In genomic region chr6:127515794-127516675, GRCh38 we compare ENCODE assay signal across 1 cellular context.
A peak's percentile ranks its signal among the peaks of the same experiment; 100 is the strongest.
TF ChIP-seq lines count a peak whose summit lies in the region.

No MANE protein-coding gene starts in this region.

TF ChIP-seq in HepG2, 621 proteins besides CTCF, POLR2A, EP300 and RAD21 (continued from another document and continues in another):
- TF ChIP-seq BCL3 (CRISPR knock-in tag; IDR thresholded peaks at IDR 0.05) (peak; percentile 81; the same call in 1 of the 2 replicates), ZNF703 (CRISPR knock-in tag; IDR thresholded peaks at IDR 0.05; ENCODE audit: borderline replicate concordance) (no peak), AFF4 (CRISPR knock-in tag; IDR thresholded peaks at IDR 0.05) (no peak), MLLT10 (CRISPR knock-in tag; IDR thresholded peaks at IDR 0.05) (no peak), MZF1 (CRISPR knock-in tag; IDR thresholded peaks at IDR 0.05; ENCODE audit: borderline replicate concordance) (no peak), FUBP1 (CRISPR knock-in tag; IDR thresholded peaks at IDR 0.05; ENCODE audit: borderline replicate concordance) (no peak), ZNF589 (CRISPR knock-in tag; conservative IDR thresholded peaks at IDR 0.05) (peak; percentile 62; the same call in 1 of the 2 replicates), ZNF772 (CRISPR knock-in tag; IDR thresholded peaks at IDR 0.05) (peak; percentile 80; the same call in 1 of the 2 replicates), ZNF101 (CRISPR knock-in tag; IDR thresholded peaks at IDR 0.05; ENCODE audit: borderline replicate concordance, low read depth) (no peak), ZFP91 (CRISPR knock-in tag; IDR thresholded peaks at IDR 0.05; ENCODE audit: borderline replicate concordance) (peak; percentile 60; the same call in 1 of the 2 replicates), ATF3 (CRISPR knock-in tag; IDR thresholded peaks at IDR 0.05) (no peak), ATAD3A (CRISPR knock-in tag; IDR thresholded peaks at IDR 0.05) (no peak), ZNF740 (CRISPR knock-in tag; IDR thresholded peaks at IDR 0.05) (no peak), ATF1 (CRISPR knock-in tag; IDR thresholded peaks at IDR 0.05) (no peak), TBP (CRISPR knock-in tag; IDR thresholded peaks at IDR 0.05) (no peak), GABPB1 (CRISPR knock-in tag; IDR thresholded peaks at IDR 0.05) (peak; percentile 76; the same call in 1 of the 2 replicates), HMG20B (CRISPR knock-in tag; conservative IDR thresholded peaks at IDR 0.05) (no peak), LBX2 (CRISPR knock-in tag; IDR thresholded peaks at IDR 0.05; ENCODE audit: borderline replicate concordance) (no peak; the same call in 1 of the 2 replicates), GMEB1 (CRISPR knock-in tag; IDR thresholded peaks at IDR 0.05; ENCODE audit: borderline replicate concordance) (no peak), ZNF207 (IDR thresholded peaks at IDR 0.05; ENCODE audit: borderline replicate concordance) (no peak), HDAC6 (IDR thresholded peaks at IDR 0.05; ENCODE audit: low read depth, low read length) (no peak), NPAS2 (CRISPR knock-in tag; IDR thresholded peaks at IDR 0.05; ENCODE audit: borderline replicate concordance) (no peak), HNF4A (CRISPR knock-in tag; IDR thresholded peaks at IDR 0.05) (no peak), ZBTB37 (CRISPR knock-in tag; IDR thresholded peaks at IDR 0.05) (no peak), HCFC1 (IDR thresholded peaks at IDR 0.05; ENCODE audit: low read depth, low read length) (no peak), MAFG (CRISPR knock-in tag; IDR thresholded peaks at IDR 0.05) (no peak), ZNF484 (CRISPR knock-in tag; IDR thresholded peaks at IDR 0.05; ENCODE audit: borderline replicate concordance, low read depth) (no peak), BRD4 (CRISPR knock-in tag; IDR thresholded peaks at IDR 0.05) (no peak), MATR3 (CRISPR knock-in tag; IDR thresholded peaks at IDR 0.05) (no peak), ZNF317 (CRISPR knock-in tag; IDR thresholded peaks at IDR 0.05) (no peak), ZNF232 (CRISPR knock-in tag; IDR thresholded peaks at IDR 0.05; ENCODE audit: borderline replicate concordance) (peak; percentile 42; the same call in 1 of the 2 replicates), CSRNP1 (CRISPR knock-in tag; IDR thresholded peaks at IDR 0.05) (peak; percentile 90), ZNF30 (CRISPR knock-in tag; IDR thresholded peaks at IDR 0.05) (peak; percentile 75; the same call in 1 of the 2 replicates), ZNF777 (CRISPR knock-in tag; IDR thresholded peaks at IDR 0.05) (no peak; the same call in 1 of the 2 replicates), SMAD1 (CRISPR knock-in tag; IDR thresholded peaks at IDR 0.05; ENCODE audit: borderline replicate concordance, low read depth) (no peak), MEF2D (CRISPR knock-in tag; IDR thresholded peaks at IDR 0.05) (no peak), ZNF792 (CRISPR knock-in tag; IDR thresholded peaks at IDR 0.05) (peak; percentile 68; the same call in 1 of the 2 replicates), ZFAT (CRISPR knock-in tag; conservative IDR thresholded peaks at IDR 0.05) (no peak), GTF2F1 (IDR thresholded peaks at IDR 0.05; ENCODE audit: low read length) (no peak), SNAI1 (CRISPR knock-in tag; IDR thresholded peaks at IDR 0.05; ENCODE audit: borderline replicate concordance) (no peak; the same call in 1 of the 2 replicates), ZFX (CRISPR knock-in tag; IDR thresholded peaks at IDR 0.05; ENCODE audit: low read depth) (no peak), SAFB2 (CRISPR knock-in tag; IDR thresholded peaks at IDR 0.05; ENCODE audit: borderline replicate concordance, low read depth) (no peak), FOXA3 (CRISPR knock-in tag; IDR thresholded peaks at IDR 0.05) (no peak), SOX5 (CRISPR knock-in tag; IDR thresholded peaks at IDR 0.05; ENCODE audit: borderline replicate concordance) (no peak), ARID3A (IDR thresholded peaks at IDR 0.05; ENCODE audit: low read depth, low read length) (no peak), ARID2 (CRISPR knock-in tag; IDR thresholded peaks at IDR 0.05; ENCODE audit: borderline replicate concordance) (peak; percentile 82; the same call in 1 of the 2 replicates), KLF11 (CRISPR knock-in tag; IDR thresholded peaks at IDR 0.05) (peak; percentile 83; the same call in 1 of the 2 replicates), ZNF510 (CRISPR knock-in tag; IDR thresholded peaks at IDR 0.05; ENCODE audit: low read depth) (0 out of 2 replicates have a peak, but pooled peaks have one; percentile 39), BRF2 (CRISPR knock-in tag; IDR thresholded peaks at IDR 0.05) (no peak; the same call in 1 of the 2 replicates), ZC3H4 (CRISPR knock-in tag; IDR thresholded peaks at IDR 0.05; ENCODE audit: borderline replicate concordance) (no peak)
